Comparison of ENCODE assay signal across 1 cellular context in the genomic region with DNA sequence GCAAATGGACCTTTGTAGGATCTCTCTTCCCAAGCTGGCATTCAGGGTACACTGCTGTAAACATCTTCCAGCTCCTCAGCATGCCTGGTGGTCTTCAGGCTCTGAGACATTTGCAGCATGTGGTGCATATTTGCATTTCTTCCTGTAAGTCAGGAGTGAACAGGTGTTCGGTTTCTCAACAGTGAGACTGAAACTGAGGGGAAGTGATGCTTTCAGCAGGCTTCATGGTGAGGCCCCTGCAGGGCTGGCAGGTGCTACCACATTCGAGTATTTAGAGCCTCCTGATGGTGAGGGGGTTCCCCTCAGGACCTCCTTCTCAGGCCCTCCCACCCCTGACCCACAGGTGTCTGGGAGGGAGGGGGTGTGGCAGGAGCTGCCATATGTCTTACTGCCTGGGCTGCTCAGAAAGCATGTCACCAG.
TF ChIP-seq lines count a peak whose summit lies in the region.

No MANE protein-coding gene starts in this region.

TF ChIP-seq in GM23338, 12 proteins besides CTCF, POLR2A, EP300 and RAD21 (continued from another document):
- TF ChIP-seq, protein P1, sequence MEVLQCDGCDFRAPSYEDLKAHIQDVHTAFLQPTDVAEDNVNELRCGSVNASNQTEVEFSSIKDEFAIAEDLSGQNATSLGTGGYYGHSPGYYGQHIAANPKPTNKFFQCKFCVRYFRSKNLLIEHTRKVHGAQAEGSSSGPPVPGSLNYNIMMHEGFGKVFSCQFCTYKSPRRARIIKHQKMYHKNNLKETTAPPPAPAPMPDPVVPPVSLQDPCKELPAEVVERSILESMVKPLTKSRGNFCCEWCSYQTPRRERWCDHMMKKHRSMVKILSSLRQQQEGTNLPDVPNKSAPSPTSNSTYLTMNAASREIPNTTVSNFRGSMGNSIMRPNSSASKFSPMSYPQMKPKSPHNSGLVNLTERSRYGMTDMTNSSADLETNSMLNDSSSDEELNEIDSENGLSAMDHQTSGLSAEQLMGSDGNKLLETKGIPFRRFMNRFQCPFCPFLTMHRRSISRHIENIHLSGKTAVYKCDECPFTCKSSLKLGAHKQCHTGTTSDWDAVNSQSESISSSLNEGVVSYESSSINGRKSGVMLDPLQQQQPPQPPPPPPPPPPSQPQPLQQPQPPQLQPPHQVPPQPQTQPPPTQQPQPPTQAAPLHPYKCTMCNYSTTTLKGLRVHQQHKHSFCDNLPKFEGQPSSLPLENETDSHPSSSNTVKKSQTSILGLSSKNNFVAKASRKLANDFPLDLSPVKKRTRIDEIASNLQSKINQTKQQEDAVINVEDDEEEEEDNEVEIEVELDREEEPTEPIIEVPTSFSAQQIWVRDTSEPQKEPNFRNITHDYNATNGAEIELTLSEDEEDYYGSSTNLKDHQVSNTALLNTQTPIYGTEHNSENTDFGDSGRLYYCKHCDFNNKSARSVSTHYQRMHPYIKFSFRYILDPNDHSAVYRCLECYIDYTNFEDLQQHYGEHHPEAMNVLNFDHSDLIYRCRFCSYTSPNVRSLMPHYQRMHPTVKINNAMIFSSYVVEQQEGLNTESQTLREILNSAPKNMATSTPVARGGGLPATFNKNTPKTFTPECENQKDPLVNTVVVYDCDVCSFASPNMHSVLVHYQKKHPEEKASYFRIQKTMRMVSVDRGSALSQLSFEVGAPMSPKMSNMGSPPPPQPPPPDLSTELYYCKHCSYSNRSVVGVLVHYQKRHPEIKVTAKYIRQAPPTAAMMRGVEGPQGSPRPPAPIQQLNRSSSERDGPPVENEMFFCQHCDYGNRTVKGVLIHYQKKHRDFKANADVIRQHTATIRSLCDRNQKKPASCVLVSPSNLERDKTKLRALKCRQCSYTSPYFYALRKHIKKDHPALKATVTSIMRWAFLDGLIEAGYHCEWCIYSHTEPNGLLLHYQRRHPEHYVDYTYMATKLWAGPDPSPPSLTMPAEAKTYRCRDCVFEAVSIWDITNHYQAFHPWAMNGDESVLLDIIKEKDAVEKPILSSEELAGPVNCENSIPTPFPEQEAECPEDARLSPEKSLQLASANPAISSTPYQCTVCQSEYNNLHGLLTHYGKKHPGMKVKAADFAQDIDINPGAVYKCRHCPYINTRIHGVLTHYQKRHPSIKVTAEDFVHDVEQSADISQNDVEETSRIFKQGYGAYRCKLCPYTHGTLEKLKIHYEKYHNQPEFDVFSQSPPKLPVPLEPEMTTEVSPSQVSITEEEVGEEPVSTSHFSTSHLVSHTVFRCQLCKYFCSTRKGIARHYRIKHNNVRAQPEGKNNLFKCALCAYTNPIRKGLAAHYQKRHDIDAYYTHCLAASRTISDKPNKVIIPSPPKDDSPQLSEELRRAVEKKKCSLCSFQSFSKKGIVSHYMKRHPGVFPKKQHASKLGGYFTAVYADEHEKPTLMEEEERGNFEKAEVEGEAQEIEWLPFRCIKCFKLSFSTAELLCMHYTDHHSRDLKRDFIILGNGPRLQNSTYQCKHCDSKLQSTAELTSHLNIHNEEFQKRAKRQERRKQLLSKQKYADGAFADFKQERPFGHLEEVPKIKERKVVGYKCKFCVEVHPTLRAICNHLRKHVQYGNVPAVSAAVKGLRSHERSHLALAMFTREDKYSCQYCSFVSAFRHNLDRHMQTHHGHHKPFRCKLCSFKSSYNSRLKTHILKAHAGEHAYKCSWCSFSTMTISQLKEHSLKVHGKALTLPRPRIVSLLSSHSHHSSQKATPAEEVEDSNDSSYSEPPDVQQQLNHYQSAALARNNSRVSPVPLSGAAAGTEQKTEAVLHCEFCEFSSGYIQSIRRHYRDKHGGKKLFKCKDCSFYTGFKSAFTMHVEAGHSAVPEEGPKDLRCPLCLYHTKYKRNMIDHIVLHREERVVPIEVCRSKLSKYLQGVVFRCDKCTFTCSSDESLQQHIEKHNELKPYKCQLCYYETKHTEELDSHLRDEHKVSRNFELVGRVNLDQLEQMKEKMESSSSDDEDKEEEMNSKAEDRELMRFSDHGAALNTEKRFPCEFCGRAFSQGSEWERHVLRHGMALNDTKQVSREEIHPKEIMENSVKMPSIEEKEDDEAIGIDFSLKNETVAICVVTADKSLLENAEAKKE (CRISPR knock-in tag; IDR thresholded peaks at IDR 0.05): no peak
- TF ChIP-seq ZNF114 (CRISPR knock-in tag; IDR thresholded peaks at IDR 0.05): no peak
- no peak for TF ChIP-seq STAT1 (IDR thresholded peaks at IDR 0.05; ENCODE audit: unreplicated experiment)
- TF ChIP-seq POLR2AphosphoS5 (IDR thresholded peaks at IDR 0.05; ENCODE audit: low read depth): no peak
